Comparison of ENCODE assay signal across 1 cellular context in genomic region chr19:35957411-35957810, GRCh38.
TF ChIP-seq lines count a peak whose summit lies in the region.

No MANE protein-coding gene starts in this region.

TF ChIP-seq in HEK293, 187 proteins besides CTCF, POLR2A, EP300 and RAD21:
- TF ChIP-seq ZNF394 (tag by site-specific recombination; IDR thresholded peaks at IDR 0.05; ENCODE audit: borderline replicate concordance) (peak; percentile 94), ZNF112 (tag by site-specific recombination; IDR thresholded peaks at IDR 0.05) (0 out of 2 replicates have a peak, but pooled peaks have one; percentile 20), SCRT2 (tag by site-specific recombination; IDR thresholded peaks at IDR 0.05) (0 out of 2 replicates have a peak, but pooled peaks have one; percentile 6)
